In genomic region chr12:114935658-114936057, GRCh38 we compare ENCODE assay signal across 1 cellular context.
A peak's percentile ranks its signal among the peaks of the same experiment; 100 is the strongest.
TF ChIP-seq lines count a peak whose summit lies in the region.

No MANE protein-coding gene starts in this region.

TF ChIP-seq in HepG2, 621 proteins besides CTCF, POLR2A, EP300 and RAD21 (continued from another document):
- TF ChIP-seq ZNF646 (CRISPR knock-in tag; IDR thresholded peaks at IDR 0.05) (no peak), TBL1XR1 (IDR thresholded peaks at IDR 0.05; ENCODE audit: borderline replicate concordance, low read length, partially characterized antibody) (no peak), CSRNP2 (CRISPR knock-in tag; conservative IDR thresholded peaks at IDR 0.05; ENCODE audit: low read depth) (no peak), SATB2 (CRISPR knock-in tag; IDR thresholded peaks at IDR 0.05) (no peak), SMC3 (IDR thresholded peaks at IDR 0.05; ENCODE audit: low read length) (peak; percentile 55; the same call in 1 of the 2 replicates), THAP9 (CRISPR knock-in tag; IDR thresholded peaks at IDR 0.05; ENCODE audit: borderline replicate concordance) (no peak), ZNF574 (CRISPR knock-in tag; IDR thresholded peaks at IDR 0.05) (no peak), ZNF598 (CRISPR knock-in tag; IDR thresholded peaks at IDR 0.05; ENCODE audit: borderline replicate concordance) (no peak), ZSCAN20 (CRISPR knock-in tag; IDR thresholded peaks at IDR 0.05; ENCODE audit: borderline replicate concordance) (no peak), ZNF12 (CRISPR knock-in tag; IDR thresholded peaks at IDR 0.05) (0 out of 2 replicates have a peak, but pooled peaks have one; percentile 18), ATAD3A (CRISPR knock-in tag; IDR thresholded peaks at IDR 0.05) (no peak)
